In the genomic region with DNA sequence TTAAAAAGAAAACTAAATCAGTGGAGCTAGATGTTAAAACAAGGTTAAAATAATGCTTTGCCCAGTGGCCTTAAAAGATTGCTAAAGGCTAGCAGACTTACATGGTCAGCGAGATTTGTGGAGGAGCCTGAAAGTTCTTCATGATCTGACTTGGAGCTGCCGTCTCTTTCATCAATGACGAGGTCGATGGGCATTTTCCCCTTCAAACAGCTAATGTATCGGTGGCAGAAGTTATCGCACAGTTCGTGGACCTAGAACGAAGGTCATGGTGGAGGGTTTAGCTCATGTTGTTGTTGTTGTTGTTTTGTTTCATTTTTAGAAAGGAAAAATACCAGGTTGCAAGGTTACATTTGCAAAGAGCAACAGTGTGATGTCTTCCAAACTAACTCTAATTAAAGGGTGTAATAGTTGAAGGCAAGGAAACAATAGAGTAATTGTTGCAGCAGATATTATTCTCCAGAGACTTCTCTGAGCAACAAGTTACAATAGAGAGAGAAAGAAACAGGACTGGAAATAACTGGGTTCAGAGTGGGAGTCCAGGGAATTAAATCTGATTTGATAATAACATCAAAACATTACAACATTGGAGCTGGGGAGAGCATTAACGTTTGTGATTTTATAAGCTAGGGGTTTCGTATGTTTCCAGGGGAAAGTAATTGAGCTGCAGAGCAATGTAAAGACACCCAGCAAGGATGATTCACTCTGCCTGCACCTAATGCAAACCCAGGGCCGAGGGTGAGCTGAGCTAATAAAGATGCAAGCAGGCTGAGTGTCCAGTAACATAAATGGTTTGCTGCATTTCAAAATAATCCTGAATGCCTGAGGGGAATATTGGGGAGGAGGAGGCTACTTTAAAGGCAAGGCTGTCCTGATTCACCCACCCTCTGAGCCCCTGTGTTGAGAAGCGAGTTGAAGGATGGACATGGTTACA, we compare ENCODE assay signal across 13 cellular contexts. TPM values are rescaled to one million over a fixed set of nuclear protein-coding genes. Genes with fewer than 3 reads are reported as not detected.
DNase-seq lines count a peak whose midpoint lies in the region; ATAC-seq, FAIRE-seq and TF ChIP-seq lines count a peak whose summit lies in the region.
"Had no signal": no experiment of that assay in that cellular context is flagged by ENCODE, and none has a peak within 500 bp of the region (broad histone marks: within the 10 kb centered on the region; RNA-seq: fewer than 3 reads in every experiment).

No MANE protein-coding gene starts in this region.

- WGBS in pancreas, 2 donors = 56 to 58% methylated on average over 12 of the region's 12 CpGs

- no peaks in the 10 kb centered on the region for H3K9me3 Mint-ChIP-seq in Calu3 (ENCODE audit: low read depth, unreplicated experiment)
- H3K9me3 Mint-ChIP-seq: stimulated activated memory B cell treated with anti-CD40 and anti-IgM and Interleukin-4, amounts not matched to agents 10 μg/mL and 1 μg/mL and 100 μg/mL, for 72 hours had no signal

- H3K4me1 ChIP-seq in pancreas = peaks cover 0 to 6% (median 0%) of the 10 kb centered on the region in 3 donors

- H3K9me3 ChIP-seq in WERI-Rb-1 (ENCODE audit: severe bottlenecking) = no peaks in the 10 kb centered on the region
- no peaks in the 10 kb centered on the region for H3K9me3 ChIP-seq in pancreas

- no peak overlapping the region for H3K27ac Mint-ChIP-seq in Calu3 (ENCODE audit: unreplicated experiment)
- H3K27ac Mint-ChIP-seq: activated CD4-positive, alpha-beta T cell treated with anti-CD3 and anti-CD28 coated beads for 36 hours; activated naive CD8-positive, alpha-beta T cell treated with anti-CD3 and anti-CD28 coated beads for 36 hours; stimulated activated memory B cell treated with anti-CD40 and anti-IgM and Interleukin-4, amounts not matched to agents 10 μg/mL and 1 μg/mL and 100 μg/mL, for 72 hours had no signal

- intact Hi-C loops in pancreas (cut with DNase I) = no loop called here
- intact Hi-C loops in Calu3 (cut with micrococcal nuclease; ENCODE audit: unreplicated experiment) = no loop called here

- H3K27ac ChIP-seq in WERI-Rb-1 = peak overlapping the region; percentile 95
- H3K27ac ChIP-seq in pancreas = peak overlapping the region in 3 of 4 donors; percentile 23 to 98 (median 96)

- DNase-seq in GM04504 (ENCODE audit: low read depth) (peak; percentile 58), WERI-Rb-1 (peak; percentile 22), fibroblast of villous mesenchyme (ENCODE audit: low read depth) (peak; percentile 92), pancreas (no peak), GM13976 (ENCODE audit: low spot score) (no peak), T-helper 9 cell (no peak), Calu3 (no peak)
- DNase-seq: activated CD4-positive, alpha-beta T cell treated with anti-CD3 and anti-CD28 coated beads for 36 hours; activated naive CD8-positive, alpha-beta T cell treated with anti-CD3 and anti-CD28 coated beads for 36 hours; NCI-H1436 had no signal

- no peak for FAIRE-seq in pancreas (lab: Jason Lieb, UNC)

- H3K4me1 Mint-ChIP-seq in Calu3 (ENCODE audit: low read depth, unreplicated experiment) = peaks cover 9% of the 10 kb centered on the region

- H3K36me3 ChIP-seq in WERI-Rb-1 (peaks cover 94% of the 10 kb centered on the region), pancreas (no peaks in the 10 kb centered on the region)

- CTCF ChIA-PET in Calu3 (lab: Charles Lee) = no interaction called here

- in situ Hi-C loops in GM13976 (cut with MboI; ENCODE audit: low sequenced_read_pairs, unreplicated experiment) = no loop called here

- no peak overlapping the region for H3K4me3 Mint-ChIP-seq in Calu3 (ENCODE audit: low read depth, unreplicated experiment)
- H3K4me3 Mint-ChIP-seq: activated CD4-positive, alpha-beta T cell treated with anti-CD3 and anti-CD28 coated beads for 36 hours; activated naive CD8-positive, alpha-beta T cell treated with anti-CD3 and anti-CD28 coated beads for 36 hours; stimulated activated memory B cell treated with anti-CD40 and anti-IgM and Interleukin-4, amounts not matched to agents 10 μg/mL and 1 μg/mL and 100 μg/mL, for 72 hours had no signal

- ATAC-seq in pancreas = peak in 1 of 4 donors; percentile 4
- no peak for ATAC-seq in GM18517 (IDR thresholded peaks at IDR 0.05; ENCODE audit: unreplicated experiment)
- ATAC-seq: activated CD4-positive, alpha-beta T cell treated with anti-CD3 and anti-CD28 coated beads for 36 hours; stimulated activated memory B cell treated with anti-CD40 and anti-IgM and Interleukin-4, amounts not matched to agents 10 μg/mL and 1 μg/mL and 100 μg/mL, for 72 hours had no signal

- H3K4me3 ChIP-seq in WERI-Rb-1 (ENCODE audit: low read depth, low read length) (peak overlapping the region; percentile 69), fibroblast of villous mesenchyme (ENCODE audit: low read depth, low read length) (peak overlapping the region; percentile 95), pancreas (no peak overlapping the region)

- H3K36me3 Mint-ChIP-seq in Calu3 (ENCODE audit: insufficient read depth, unreplicated experiment) = peaks cover 47% of the 10 kb centered on the region
- H3K36me3 Mint-ChIP-seq: activated naive CD8-positive, alpha-beta T cell treated with anti-CD3 and anti-CD28 coated beads for 36 hours; CD14-positive monocyte; stimulated activated memory B cell treated with anti-CD40 and anti-IgM and Interleukin-4, amounts not matched to agents 10 μg/mL and 1 μg/mL and 100 μg/mL, for 72 hours had no signal

- TF ChIP-seq CTCF in WERI-Rb-1 (IDR thresholded peaks at IDR 0.05; ENCODE audit: low read depth, low read length) (no peak), fibroblast of villous mesenchyme (IDR thresholded peaks at IDR 0.05; ENCODE audit: insufficient read depth, low read depth, low read length) (no peak), pancreas (IDR thresholded peaks at IDR 0.05) (no peak), GM13976 (IDR thresholded peaks at IDR 0.05; ENCODE audit: borderline replicate concordance, control extremely low read depth, extremely low read depth, insufficient read depth, missing control alignments) (no peak), Calu3 (IDR thresholded peaks at IDR 0.05; ENCODE audit: unreplicated experiment) (no peak)

- H3K27me3 Mint-ChIP-seq in Calu3 (ENCODE audit: unreplicated experiment) = no peaks in the 10 kb centered on the region

- H3K27me3 ChIP-seq in WERI-Rb-1 (ENCODE audit: insufficient read depth, low read depth, severe bottlenecking) (no peaks in the 10 kb centered on the region), pancreas (no peaks in the 10 kb centered on the region)

- no TSS peak for BruUV-seq in Calu3 (replicated peaks; lab: Mats Ljungman, UMichigan)

RNA-seq across cellular contexts. Expression of gene MEIS2, which starts 6.6 kb away (rescaled TPM):
- total RNA-seq in fibroblast of villous mesenchyme (40.9 and 73.0 TPM in 2 replicates), pancreas (10 to 100 TPM in 5 of 6 donors, 1 to 10 TPM in 1; 9.1 to 24.1 (median 14.8) TPM), Calu3 (2022) (23.1 and 24.5 TPM in 2 replicates)
- polyA plus RNA-seq in pancreas = 10 to 100 TPM; 10.7 to 30.5 TPM
- total RNA-seq: activated CD4-positive, alpha-beta T cell treated with anti-CD3 and anti-CD28 coated beads for 36 hours; activated naive CD8-positive, alpha-beta T cell treated with anti-CD3 and anti-CD28 coated beads for 36 hours had no signal
- polyA plus RNA-seq: CD14-positive monocyte had no signal

Comparison
In these comparisons a context has a peak if more than half of its experiments do, and no peak if none do; other contexts are left out.
1. DNase-seq: peak in GM04504 (single experiment), WERI-Rb-1 (single experiment) and fibroblast of villous mesenchyme (single experiment); none in pancreas (0 of 6), GM13976 (single experiment), T-helper 9 cell (single experiment) and Calu3 (single experiment).
2. H3K4me3 ChIP-seq: peak in WERI-Rb-1 (single experiment) and fibroblast of villous mesenchyme (single experiment); none in pancreas (0 of 4).